ENCODE assay signal across 23 cellular contexts in genomic region chr11:89583580-89583979, GRCh38.
DNase-seq lines count a peak whose midpoint lies in the region; ATAC-seq and TF ChIP-seq lines count a peak whose summit lies in the region.
"Had no signal": no experiment of that assay in that cellular context is flagged by ENCODE, and none has a peak within 500 bp of the region (broad histone marks: within the 10 kb centered on the region; RNA-seq: fewer than 3 reads in every experiment).

No MANE protein-coding gene starts in this region.

- H3K9me3 ChIP-seq in hepatocyte (ENCODE audit: low read depth) (no peaks in the 10 kb centered on the region), mucosa of descending colon (no peaks in the 10 kb centered on the region)
- H3K9me3 ChIP-seq: BE2C, SJCRH30 had no signal

- 39% methylated on average over 2 of the region's 2 CpGs for WGBS in hepatocyte (ENCODE audit: low lambda C conversion rate, missing lambda C conversion rate)

- no peaks in the 10 kb centered on the region for H3K9me3 Mint-ChIP-seq in GM23338
- H3K9me3 Mint-ChIP-seq: CD14-positive monocyte had no signal

- H3K4me3 ChIP-seq in hepatocyte, result no peak overlapping the region
- no peak overlapping the region for H3K4me3 ChIP-seq in mucosa of descending colon
- no peak overlapping the region for H3K4me3 ChIP-seq in GM23338
- H3K4me3 ChIP-seq: K562, PC-9, SJCRH30 had no signal

- no peaks in the 10 kb centered on the region for H3K27me3 ChIP-seq in hepatocyte
- H3K27me3 ChIP-seq in GM23338 (ENCODE audit: insufficient read depth), result no peaks in the 10 kb centered on the region
- H3K27me3 ChIP-seq: BE2C, SJCRH30 had no signal

- H3K9me2 ChIP-seq in hepatocyte (replicated peaks; ENCODE audit: insufficient read depth) (no peaks in the 10 kb centered on the region), GM23338 (ENCODE audit: insufficient read depth) (no peaks in the 10 kb centered on the region)

- H3K27ac ChIP-seq in hepatocyte (peak overlapping the region; percentile 9), GM23338 (ENCODE audit: low read depth) (no peak overlapping the region)
- H3K27ac ChIP-seq: 22Rv1, HL-60, PC-9, SJCRH30 had no signal

- no peaks in the 10 kb centered on the region for H3K27me3 Mint-ChIP-seq in GM23338 (ENCODE audit: insufficient read depth, low read depth, poor library complexity)

- H2AFZ ChIP-seq in hepatocyte, result no peak overlapping the region
- H2AFZ ChIP-seq in GM23338, result no peak overlapping the region
- H2AFZ ChIP-seq: PC-9 had no signal

- no peak overlapping the region for H3K4me3 Mint-ChIP-seq in GM23338
- H3K4me3 Mint-ChIP-seq: CD14-positive monocyte had no signal

- no peaks in the 10 kb centered on the region for H4K20me1 ChIP-seq in hepatocyte (ENCODE audit: insufficient read depth, poor library complexity, severe bottlenecking)
- H4K20me1 ChIP-seq in GM23338 (replicated peaks; ENCODE audit: insufficient read depth), result no peaks in the 10 kb centered on the region

- no peaks in the 10 kb centered on the region for H3F3A ChIP-seq in GM23338 (replicated peaks; ENCODE audit: low read depth)

- H3K36me3 ChIP-seq in hepatocyte (replicated peaks; ENCODE audit: insufficient read depth, low read depth) (no peaks in the 10 kb centered on the region), mucosa of descending colon (ENCODE audit: low read depth) (no peaks in the 10 kb centered on the region), GM23338 (ENCODE audit: insufficient read depth) (no peaks in the 10 kb centered on the region)
- H3K36me3 ChIP-seq: BE2C, SJCRH30 had no signal

- no peak overlapping the region for H3K27ac Mint-ChIP-seq in GM23338
- H3K27ac Mint-ChIP-seq: CD14-positive monocyte had no signal

- H3K4me1 ChIP-seq in hepatocyte (ENCODE audit: insufficient read depth) (peaks cover 10% of the 10 kb centered on the region), mucosa of descending colon (ENCODE audit: low read depth) (peaks cover 2% of the 10 kb centered on the region), GM23338 (ENCODE audit: insufficient read depth) (peaks cover 2% of the 10 kb centered on the region; the same call in 1 of the 2 replicates)
- H3K4me1 ChIP-seq: BE2C, SJCRH30 had no signal

- peaks cover 11% of the 10 kb centered on the region for H3K4me1 Mint-ChIP-seq in GM23338
- H3K4me1 Mint-ChIP-seq: CD14-positive monocyte had no signal

- no peaks in the 10 kb centered on the region for H3K79me2 ChIP-seq in hepatocyte
- no peaks in the 10 kb centered on the region for H3K79me2 ChIP-seq in GM23338 (replicated peaks; ENCODE audit: insufficient read depth)

- H3K4me2 ChIP-seq in hepatocyte (no peak overlapping the region), GM23338 (no peak overlapping the region)
- H3K4me2 ChIP-seq: PC-9 had no signal

- H3K36me3 Mint-ChIP-seq in GM23338 (ENCODE audit: low read depth), result no peaks in the 10 kb centered on the region
- H3K36me3 Mint-ChIP-seq: CD14-positive monocyte had no signal

- TF ChIP-seq CTCF in hepatocyte (IDR thresholded peaks at IDR 0.05; ENCODE audit: poor library complexity) (no peak), mucosa of descending colon (IDR thresholded peaks at IDR 0.05) (no peak), GM23338 (conservative IDR thresholded peaks at IDR 0.05; ENCODE audit: low read depth in 2 of 2) (no peak)

- intact Hi-C loops in mucosa of descending colon (cut with DNase I, micrococcal nuclease), result no loop called here

- peak; percentile 38 for DNase-seq in DMS53 (lab: John Stamatoyannopoulos, UW)
- no peak for DNase-seq in DMS53 treated with DMSO at 0.1 percent for 48 hours (lab: John Stamatoyannopoulos, UW; ENCODE audit: unreplicated experiment)
- DNase-seq in hepatocyte (ENCODE audit: low spot score), result peak; percentile 25
- DNase-seq in mucosa of descending colon, result no peak
- DNase-seq in MV-4-11 (lab: John Stamatoyannopoulos, UW), result no peak
- no peak for DNase-seq in GM23338 (ENCODE audit: low spot score)
- DNase-seq: BE2C, Calu3, H7, Kasumi-1, NCI-H2081, NCI-H2171, NCI-H226, NCI-H510A, PC-9, SJCRH30 had no signal

- ATAC-seq in mucosa of descending colon (peak; percentile 94), GM19455 (IDR thresholded peaks at IDR 0.05; ENCODE audit: unreplicated experiment) (no peak), GM23338 (no peak)
- ATAC-seq: K562, Right ventricle myocardium inferior, SK-N-SH treated with all-trans-retinoic acid at 6 μM for 48 hours had no signal

TF ChIP-seq in GM23338, 12 proteins besides CTCF, POLR2A, EP300 and RAD21:
- TF ChIP-seq NANOG (IDR thresholded peaks at IDR 0.05; ENCODE audit: borderline replicate concordance) (no peak), ZNF462 (CRISPR knock-in tag; IDR thresholded peaks at IDR 0.05) (no peak), ETS1 (IDR thresholded peaks at IDR 0.05) (no peak)

Comparison
In these comparisons a context has a peak if more than half of its experiments do, and no peak if none do; other contexts are left out.
1. DNase-seq: peak in DMS53 (single experiment) and hepatocyte (single experiment); none in DMS53 treated with DMSO at 0.1 percent for 48 hours (single experiment), mucosa of descending colon (0 of 3), MV-4-11 (single experiment) and GM23338 (single experiment).